10 cellular contexts compared by ENCODE assay signal in genomic region chr2:227545990-227546389, GRCh38. TPM values are rescaled to one million over a fixed set of nuclear protein-coding genes. Genes with fewer than 3 reads are reported as not detected.
DNase-seq lines count a peak whose midpoint lies in the region; TF ChIP-seq lines count a peak whose summit lies in the region.
"Had no signal": no experiment of that assay in that cellular context is flagged by ENCODE, and none has a peak within 500 bp of the region (broad histone marks: within the 10 kb centered on the region; RNA-seq: fewer than 3 reads in every experiment).

No MANE protein-coding gene starts in this region.

- CTCF ChIA-PET in activated naive CD4-positive, alpha-beta T cell treated with anti-CD3 and anti-CD28 coated beads for 36 hours (lab: Charles Lee), result interaction anchor here (0.6 to 1.2 kb wide), 5 partner anchors 66 to 154 kb away, joined by 3 read pairs; no protein-coding TSS in a partner anchor

- no peaks in the 10 kb centered on the region for H3K9me3 ChIP-seq in osteoblast (ENCODE audit: low read depth, low read length)

- DNase-seq in NCI-H748 (lab: John Stamatoyannopoulos, UW; ENCODE audit: unreplicated experiment) (peak; percentile 3), NCI-H748 treated with DMSO at 0.1 percent for 48 hours (lab: John Stamatoyannopoulos, UW) (no peak), KBM-7 (peak; percentile 21), osteoblast (ENCODE audit: insufficient read length, low spot score, missing footprints) (no peak), NCI-H146 treated with DMSO at 0.1 percent for 48 hours (lab: John Stamatoyannopoulos, UW; ENCODE audit: unreplicated experiment) (no peak), hypothalamus (lab: John Stamatoyannopoulos, UW) (no peak), GM13976 (ENCODE audit: low spot score) (no peak)
- peak; percentile 25 for DNase-seq in activated naive CD4-positive, alpha-beta T cell treated with anti-CD3 and anti-CD28 coated beads for 36 hours
- DNase-seq: kidney glomerular epithelial cell, NCI-H2081 treated with DMSO at 0.1 percent for 48 hours had no signal

- no peak overlapping the region for H3K4me2 ChIP-seq in osteoblast (ENCODE audit: insufficient read depth, low read length)

- TF ChIP-seq CTCF in osteoblast (IDR thresholded peaks at IDR 0.05; ENCODE audit: extremely low read depth, low read depth, low read length), result peak; percentile 25
- no peak for TF ChIP-seq CTCF in GM13976 (IDR thresholded peaks at IDR 0.05; ENCODE audit: borderline replicate concordance, control extremely low read depth, extremely low read depth, insufficient read depth, missing control alignments)

- no peak overlapping the region for H3K4me3 Mint-ChIP-seq in activated naive CD4-positive, alpha-beta T cell treated with anti-CD3 and anti-CD28 coated beads for 36 hours

- H3K79me2 ChIP-seq in osteoblast (ENCODE audit: insufficient read depth, low read length), result no peaks in the 10 kb centered on the region

- intact Hi-C loops in activated naive CD4-positive, alpha-beta T cell treated with anti-CD3 and anti-CD28 coated beads for 36 hours (cut with micrococcal nuclease), result no loop called here

- H3K27me3 ChIP-seq in osteoblast (ENCODE audit: insufficient read depth, low read length), result no peaks in the 10 kb centered on the region

- no peak overlapping the region for H3K27ac ChIP-seq in osteoblast (ENCODE audit: low read depth, low read length)

- no peak overlapping the region for H3K27ac Mint-ChIP-seq in activated naive CD4-positive, alpha-beta T cell treated with anti-CD3 and anti-CD28 coated beads for 36 hours

- H3K4me1 ChIP-seq in osteoblast (ENCODE audit: insufficient read depth, low read length), result no peaks in the 10 kb centered on the region

- no peak overlapping the region for H2AFZ ChIP-seq in osteoblast (ENCODE audit: low read length)

- H4K20me1 ChIP-seq in osteoblast (ENCODE audit: insufficient read depth, low read length), result no peaks in the 10 kb centered on the region

- peaks cover 3% of the 10 kb centered on the region for H3K4me1 Mint-ChIP-seq in activated naive CD4-positive, alpha-beta T cell treated with anti-CD3 and anti-CD28 coated beads for 36 hours (ENCODE audit: low read depth)

- no peaks in the 10 kb centered on the region for H3K27me3 Mint-ChIP-seq in activated naive CD4-positive, alpha-beta T cell treated with anti-CD3 and anti-CD28 coated beads for 36 hours (ENCODE audit: low read depth)

- H3K36me3 ChIP-seq in osteoblast (ENCODE audit: insufficient read depth, low read length), result peaks cover 19% of the 10 kb centered on the region

- in situ Hi-C loops in KBM-7 (cut with MboI; ENCODE audit: low pct_unique_long_range_greater_than_20kb, low sequenced_read_pairs), result no loop called here
- in situ Hi-C loops in GM13976 (cut with MboI; ENCODE audit: low sequenced_read_pairs, unreplicated experiment), result no loop called here

- no peaks in the 10 kb centered on the region for H3K9me3 Mint-ChIP-seq in activated naive CD4-positive, alpha-beta T cell treated with anti-CD3 and anti-CD28 coated beads for 36 hours

- H3K4me3 ChIP-seq in osteoblast (ENCODE audit: insufficient read depth, low read length), result no peak overlapping the region

- H3K36me3 Mint-ChIP-seq in activated naive CD4-positive, alpha-beta T cell treated with anti-CD3 and anti-CD28 coated beads for 36 hours (ENCODE audit: low read depth), result peaks cover 61% of the 10 kb centered on the region

RNA-seq across cellular contexts. Expression of gene SCYGR2, which starts 52.7 kb away (rescaled TPM):
- total RNA-seq in activated naive CD4-positive, alpha-beta T cell treated with anti-CD3 and anti-CD28 coated beads for 36 hours, result not detected
- not detected in 2 replicates for total RNA-seq in osteoblast

Comparison
In these comparisons a context has a peak if more than half of its experiments do, and no peak if none do; other contexts are left out.
1. DNase-seq: peak in NCI-H748 (single experiment), KBM-7 (single experiment) and activated naive CD4-positive, alpha-beta T cell treated with anti-CD3 and anti-CD28 coated beads for 36 hours (single experiment); none in NCI-H748 treated with DMSO at 0.1 percent for 48 hours (single experiment), osteoblast (single experiment), NCI-H146 treated with DMSO at 0.1 percent for 48 hours (single experiment), hypothalamus (0 of 51) and GM13976 (single experiment).